Comparison of ENCODE assay signal across 9 cellular contexts in the genomic region with DNA sequence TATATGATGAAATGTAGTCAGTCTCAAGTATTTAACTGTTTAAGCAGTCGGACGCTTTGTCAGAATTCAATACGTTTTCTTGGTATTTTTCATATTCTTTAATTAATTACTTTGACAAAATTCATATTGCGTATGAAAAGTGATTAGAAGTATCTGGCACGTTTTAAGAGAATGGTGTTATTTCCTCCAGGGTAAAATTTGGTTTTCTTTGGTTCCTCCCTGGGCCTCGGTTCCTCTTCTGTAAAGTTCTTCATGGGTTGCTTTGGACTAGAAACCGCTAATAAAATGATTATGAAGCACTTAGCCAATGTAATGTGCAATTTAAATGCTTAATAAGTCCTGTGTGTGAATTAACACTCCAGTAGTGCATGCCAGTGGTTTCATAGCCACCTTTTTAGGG. TPM values are rescaled to one million over a fixed set of nuclear protein-coding genes. Genes with fewer than 3 reads are reported as not detected.
DNase-seq lines count a peak whose midpoint lies in the region; ATAC-seq and TF ChIP-seq lines count a peak whose summit lies in the region.
"Had no signal": no experiment of that assay in that cellular context is flagged by ENCODE, and none has a peak within 500 bp of the region (broad histone marks: within the 10 kb centered on the region; RNA-seq: fewer than 3 reads in every experiment).

No MANE protein-coding gene starts in this region.

- H4K20me1 ChIP-seq in GM23248 (ENCODE audit: insufficient read depth): 0 out of 2 replicates have a peak, but pooled peaks cover 4% of the 10 kb centered on the region

- no peak for TF ChIP-seq POLR2A in Peyer's patch (IDR thresholded peaks at IDR 0.05)

- peak overlapping the region; percentile 89 for H3K9ac ChIP-seq in GM23248
- peak overlapping the region in 2 of 3 donors; percentile 3 to 46 for H3K9ac ChIP-seq in skeletal muscle tissue (ENCODE audit: low read depth in 1 of 3, low read length in 3 of 3)

- no peaks in the 10 kb centered on the region for H3K36me3 ChIP-seq in GM23248 (ENCODE audit: low read depth)
- H3K36me3 ChIP-seq in Peyer's patch: no peaks in the 10 kb centered on the region
- H3K36me3 ChIP-seq in skeletal muscle tissue (ENCODE audit: control insufficient read depth in 3 of 3, insufficient read depth in 3 of 3, low read length in 3 of 3): no peaks in the 10 kb centered on the region

- H3K27ac ChIP-seq in GM23248 (peak overlapping the region; percentile 28), Peyer's patch (peak overlapping the region in 1 of 4 donors; percentile 97), skeletal muscle tissue (ENCODE audit: low read depth, low read length) (no peak overlapping the region)

- H3K27me3 ChIP-seq in GM23248 (replicated peaks; ENCODE audit: insufficient read depth) (no peaks in the 10 kb centered on the region), Peyer's patch (no peaks in the 10 kb centered on the region), skeletal muscle tissue (ENCODE audit: control insufficient read depth in 3 of 3, insufficient read depth in 3 of 3, low read length in 3 of 3) (no peaks in the 10 kb centered on the region)

- 69 to 78% methylated on average over 7 of the region's 7 CpGs for WGBS in GM23248 (ENCODE audit: low coverage in 1 of 2, low lambda C conversion rate in 2 of 2, missing lambda C conversion rate in 2 of 2), 2 experiments

- TF ChIP-seq CTCF in Peyer's patch (IDR thresholded peaks at IDR 0.05) (no peak), fibroblast of mammary gland (conservative IDR thresholded peaks at IDR 0.05; ENCODE audit: control insufficient read depth, insufficient read depth, low read depth, low read length) (no peak)

- in situ Hi-C loops in GM23248 (cut with MboI): no loop called here

- H3K4me1 ChIP-seq in GM23248 (ENCODE audit: insufficient read depth) (peaks cover 18% of the 10 kb centered on the region; the same call in 1 of the 2 replicates), Peyer's patch (peaks cover 0 to 12% (median 10%) of the 10 kb centered on the region in 4 donors), skeletal muscle tissue (ENCODE audit: control insufficient read depth in 3 of 3, insufficient read depth in 3 of 3, low read length in 3 of 3) (peaks cover 4 to 14% (median 6%) of the 10 kb centered on the region in 3 donors)

- H3K79me2 ChIP-seq in GM23248 (ENCODE audit: insufficient read depth): peaks cover 63% of the 10 kb centered on the region

- no peak for DNase-seq in GM23248
- DNase-seq in Peyer's patch: no peak
- no peak for DNase-seq in fibroblast of mammary gland (ENCODE audit: low read depth)
- no peak for DNase-seq in NCI-H1436 (lab: John Stamatoyannopoulos, UW)
- no peak for DNase-seq in NCI-H1092 treated with DMSO at 0.1 percent for 48 hours (lab: John Stamatoyannopoulos, UW)
- DNase-seq: NCI-H774 had no signal

- H3K4me3 ChIP-seq in GM23248 (peak overlapping the region; percentile 98), Peyer's patch (peak overlapping the region; percentile 78 to 100 (median 96)), fibroblast of mammary gland (ENCODE audit: control insufficient read depth, low read depth, low read length) (peak overlapping the region; percentile 94), skeletal muscle tissue (ENCODE audit: low read length in 3 of 3) (peak overlapping the region in 1 of 3 donors; percentile 83)

- no peaks in the 10 kb centered on the region for H3K9me2 ChIP-seq in GM23248 (ENCODE audit: insufficient read depth)

- H2AFZ ChIP-seq in GM23248: peak overlapping the region; percentile 50

- peaks cover 10% of the 10 kb centered on the region for H3F3A ChIP-seq in GM23248 (ENCODE audit: insufficient read depth)

- ATAC-seq in HG03571 (IDR thresholded peaks at IDR 0.05; ENCODE audit: unreplicated experiment): no peak

- H3K4me2 ChIP-seq in GM23248 (ENCODE audit: unreplicated experiment): peak overlapping the region; percentile 93

- H3K9me3 ChIP-seq in GM23248 (ENCODE audit: low read depth) (no peaks in the 10 kb centered on the region), Peyer's patch (no peaks in the 10 kb centered on the region), skeletal muscle tissue (ENCODE audit: control insufficient read depth in 3 of 3, low read length in 3 of 3) (no peaks in the 10 kb centered on the region)

RNA-seq across cellular contexts. Expression of a gene that starts 1.5 kb away (rescaled TPM):
- total RNA-seq in GM23248 (2014; rRNA removed; shearing (Covaris generic)): 7.8 and 8.6 TPM in 2 replicates
- 5.0 and 5.8 TPM in 2 replicates for polyA plus RNA-seq in GM23248 (2016; fragmentation: Nextera tagmentation; extraction: Ambion mirVana)
- 10 to 100 TPM; 11.1 to 20.6 (median 15.9) TPM for total RNA-seq in Peyer's patch
- 9.9 TPM for total RNA-seq in skeletal muscle tissue

RNA-seq across cellular contexts. Expression of a gene that starts 22.3 kb away (rescaled TPM):
- not detected in 2 replicates for total RNA-seq in GM23248 (2014; rRNA removed; shearing (Covaris generic))
- polyA plus RNA-seq in GM23248 (2016; fragmentation: Nextera tagmentation; extraction: Ambion mirVana): not detected in 2 replicates
- 100 to 1,000 TPM in 3 of 4 donors, 10 to 100 TPM in 1; 31.4 to 222 (median 173) TPM for total RNA-seq in Peyer's patch
- under 0.01 TPM for total RNA-seq in skeletal muscle tissue
- total RNA-seq: dermis blood vessel endothelial cell had no signal

RNA-seq across cellular contexts. Expression of a gene that starts 39.1 kb away (rescaled TPM):
- total RNA-seq in GM23248 (2014; rRNA removed; shearing (Covaris generic)): 19.7 and 28.0 TPM in 2 replicates
- polyA plus RNA-seq in GM23248 (2016; fragmentation: Nextera tagmentation; extraction: Ambion mirVana): 13.4 and 13.8 TPM in 2 replicates
- total RNA-seq in Peyer's patch (10 to 100 TPM in 3 of 4 donors, 1 to 10 TPM in 1; 8.3 to 28.6 (median 21.3) TPM), skeletal muscle tissue (17.2 TPM)

RNA-seq across cellular contexts. Expression of a gene that starts 58.8 kb away (rescaled TPM):
- total RNA-seq in GM23248 (2014; rRNA removed; shearing (Covaris generic)): not detected in 2 replicates
- polyA plus RNA-seq in GM23248 (2016; fragmentation: Nextera tagmentation; extraction: Ambion mirVana): 0.06 and 0.14 TPM in 2 replicates
- total RNA-seq in Peyer's patch (not detected), skeletal muscle tissue (under 0.01 TPM)

Comparison
In these comparisons a context has a peak if more than half of its experiments do, and no peak if none do; other contexts are left out.
1. RNA of a gene that starts 22.3 kb away (total RNA-seq): 31.4 to 222 TPM in Peyer's patch; not detected in GM23248 and under 0.01 TPM in skeletal muscle tissue (single experiment); every median in the first group is over 10 times any median in the second.